ENCODE assay signal across 1 cellular context in the genomic region with DNA sequence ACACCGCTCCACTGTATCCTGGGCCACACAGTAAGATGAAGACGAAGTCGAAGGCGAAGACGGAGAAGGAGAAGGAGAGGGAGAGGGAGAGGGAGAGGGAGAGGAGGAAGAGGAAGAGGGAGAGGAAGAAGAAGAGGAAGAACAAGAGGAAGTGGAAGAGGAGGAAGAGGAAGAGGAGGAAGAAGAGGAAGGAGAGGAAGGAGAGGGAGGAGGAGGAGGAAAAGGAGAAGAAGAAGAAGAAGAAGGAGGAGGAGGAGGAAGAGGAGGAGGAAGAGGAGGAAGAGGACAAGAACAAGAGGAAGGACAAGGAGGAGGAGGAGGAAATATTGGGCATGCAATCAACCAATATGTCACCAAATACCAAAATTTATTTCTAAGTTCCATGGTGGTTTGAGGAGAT.
TF ChIP-seq lines count a peak whose summit lies in the region.

No MANE protein-coding gene starts in this region.

TF ChIP-seq in HepG2, 621 proteins besides CTCF, POLR2A, EP300 and RAD21 (continued from another document):
- TF ChIP-seq, protein P1, sequence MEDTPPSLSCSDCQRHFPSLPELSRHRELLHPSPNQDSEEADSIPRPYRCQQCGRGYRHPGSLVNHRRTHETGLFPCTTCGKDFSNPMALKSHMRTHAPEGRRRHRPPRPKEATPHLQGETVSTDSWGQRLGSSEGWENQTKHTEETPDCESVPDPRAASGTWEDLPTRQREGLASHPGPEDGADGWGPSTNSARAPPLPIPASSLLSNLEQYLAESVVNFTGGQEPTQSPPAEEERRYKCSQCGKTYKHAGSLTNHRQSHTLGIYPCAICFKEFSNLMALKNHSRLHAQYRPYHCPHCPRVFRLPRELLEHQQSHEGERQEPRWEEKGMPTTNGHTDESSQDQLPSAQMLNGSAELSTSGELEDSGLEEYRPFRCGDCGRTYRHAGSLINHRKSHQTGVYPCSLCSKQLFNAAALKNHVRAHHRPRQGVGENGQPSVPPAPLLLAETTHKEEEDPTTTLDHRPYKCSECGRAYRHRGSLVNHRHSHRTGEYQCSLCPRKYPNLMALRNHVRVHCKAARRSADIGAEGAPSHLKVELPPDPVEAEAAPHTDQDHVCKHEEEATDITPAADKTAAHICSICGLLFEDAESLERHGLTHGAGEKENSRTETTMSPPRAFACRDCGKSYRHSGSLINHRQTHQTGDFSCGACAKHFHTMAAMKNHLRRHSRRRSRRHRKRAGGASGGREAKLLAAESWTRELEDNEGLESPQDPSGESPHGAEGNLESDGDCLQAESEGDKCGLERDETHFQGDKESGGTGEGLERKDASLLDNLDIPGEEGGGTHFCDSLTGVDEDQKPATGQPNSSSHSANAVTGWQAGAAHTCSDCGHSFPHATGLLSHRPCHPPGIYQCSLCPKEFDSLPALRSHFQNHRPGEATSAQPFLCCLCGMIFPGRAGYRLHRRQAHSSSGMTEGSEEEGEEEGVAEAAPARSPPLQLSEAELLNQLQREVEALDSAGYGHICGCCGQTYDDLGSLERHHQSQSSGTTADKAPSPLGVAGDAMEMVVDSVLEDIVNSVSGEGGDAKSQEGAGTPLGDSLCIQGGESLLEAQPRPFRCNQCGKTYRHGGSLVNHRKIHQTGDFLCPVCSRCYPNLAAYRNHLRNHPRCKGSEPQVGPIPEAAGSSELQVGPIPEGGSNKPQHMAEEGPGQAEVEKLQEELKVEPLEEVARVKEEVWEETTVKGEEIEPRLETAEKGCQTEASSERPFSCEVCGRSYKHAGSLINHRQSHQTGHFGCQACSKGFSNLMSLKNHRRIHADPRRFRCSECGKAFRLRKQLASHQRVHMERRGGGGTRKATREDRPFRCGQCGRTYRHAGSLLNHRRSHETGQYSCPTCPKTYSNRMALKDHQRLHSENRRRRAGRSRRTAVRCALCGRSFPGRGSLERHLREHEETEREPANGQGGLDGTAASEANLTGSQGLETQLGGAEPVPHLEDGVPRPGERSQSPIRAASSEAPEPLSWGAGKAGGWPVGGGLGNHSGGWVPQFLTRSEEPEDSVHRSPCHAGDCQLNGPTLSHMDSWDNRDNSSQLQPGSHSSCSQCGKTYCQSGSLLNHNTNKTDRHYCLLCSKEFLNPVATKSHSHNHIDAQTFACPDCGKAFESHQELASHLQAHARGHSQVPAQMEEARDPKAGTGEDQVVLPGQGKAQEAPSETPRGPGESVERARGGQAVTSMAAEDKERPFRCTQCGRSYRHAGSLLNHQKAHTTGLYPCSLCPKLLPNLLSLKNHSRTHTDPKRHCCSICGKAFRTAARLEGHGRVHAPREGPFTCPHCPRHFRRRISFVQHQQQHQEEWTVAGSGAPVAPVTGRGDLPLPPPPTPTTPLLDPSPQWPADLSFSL (CRISPR knock-in tag; IDR thresholded peaks at IDR 0.05): no peak
- no peak for TF ChIP-seq ZNF652 (CRISPR knock-in tag; IDR thresholded peaks at IDR 0.05; ENCODE audit: borderline replicate concordance, low read depth)
- no peak for TF ChIP-seq BRCA1 (CRISPR knock-in tag; IDR thresholded peaks at IDR 0.05)
- 0 out of 2 replicates have a peak, but pooled peaks have one; percentile 20 for TF ChIP-seq FOXA1 (IDR thresholded peaks at IDR 0.05)
- no peak for TF ChIP-seq FOXA1 (CRISPR knock-in tag; IDR thresholded peaks at IDR 0.05)
- TF ChIP-seq RELA (CRISPR knock-in tag; IDR thresholded peaks at IDR 0.05): no peak
- TF ChIP-seq LCORL (IDR thresholded peaks at IDR 0.05): peak; percentile 54
- TF ChIP-seq LCORL (CRISPR knock-in tag; IDR thresholded peaks at IDR 0.05): no peak
- TF ChIP-seq ZNF292 (CRISPR knock-in tag; IDR thresholded peaks at IDR 0.05; ENCODE audit: borderline replicate concordance, low read depth): no peak
- peak; percentile 85; the same call in 1 of the 2 replicates for TF ChIP-seq IKZF1 (IDR thresholded peaks at IDR 0.05)
- no peak for TF ChIP-seq ZBTB7B (CRISPR knock-in tag; IDR thresholded peaks at IDR 0.05)
- 0 out of 2 replicates have a peak, but pooled peaks have one; percentile 5 for TF ChIP-seq RAD51 (IDR thresholded peaks at IDR 0.05; ENCODE audit: borderline replicate concordance)
- 0 out of 2 replicates have a peak, but pooled peaks have one; percentile 68 for TF ChIP-seq NBN (conservative IDR thresholded peaks at IDR 0.05)
- TF ChIP-seq PHF5A (CRISPR knock-in tag; IDR thresholded peaks at IDR 0.05; ENCODE audit: low read depth, unreplicated experiment): no peak
- TF ChIP-seq SOX6 (IDR thresholded peaks at IDR 0.05): 0 out of 2 replicates have a peak, but pooled peaks have one; percentile 47
- TF ChIP-seq SOX6 (CRISPR knock-in tag; IDR thresholded peaks at IDR 0.05): no peak
- TF ChIP-seq HNF4G (IDR thresholded peaks at IDR 0.05; ENCODE audit: borderline replicate concordance, low read depth, low read length): no peak
- no peak for TF ChIP-seq HNF4G (CRISPR knock-in tag; IDR thresholded peaks at IDR 0.05; ENCODE audit: borderline replicate concordance, low read depth)
- no peak for TF ChIP-seq KDM5B (CRISPR knock-in tag; IDR thresholded peaks at IDR 0.05; ENCODE audit: borderline replicate concordance)
- 0 out of 2 replicates have a peak, but pooled peaks have one; percentile 59 for TF ChIP-seq PLRG1 (conservative IDR thresholded peaks at IDR 0.05)
- TF ChIP-seq, protein P2, sequence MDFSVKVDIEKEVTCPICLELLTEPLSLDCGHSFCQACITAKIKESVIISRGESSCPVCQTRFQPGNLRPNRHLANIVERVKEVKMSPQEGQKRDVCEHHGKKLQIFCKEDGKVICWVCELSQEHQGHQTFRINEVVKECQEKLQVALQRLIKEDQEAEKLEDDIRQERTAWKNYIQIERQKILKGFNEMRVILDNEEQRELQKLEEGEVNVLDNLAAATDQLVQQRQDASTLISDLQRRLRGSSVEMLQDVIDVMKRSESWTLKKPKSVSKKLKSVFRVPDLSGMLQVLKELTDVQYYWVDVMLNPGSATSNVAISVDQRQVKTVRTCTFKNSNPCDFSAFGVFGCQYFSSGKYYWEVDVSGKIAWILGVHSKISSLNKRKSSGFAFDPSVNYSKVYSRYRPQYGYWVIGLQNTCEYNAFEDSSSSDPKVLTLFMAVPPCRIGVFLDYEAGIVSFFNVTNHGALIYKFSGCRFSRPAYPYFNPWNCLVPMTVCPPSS (IDR thresholded peaks at IDR 0.05): peak; percentile 84; the same call in 1 of the 2 replicates
- no peak for TF ChIP-seq ZNF781 (CRISPR knock-in tag; IDR thresholded peaks at IDR 0.05; ENCODE audit: borderline replicate concordance, not compliant biosample characterization)
- TF ChIP-seq ZNF567 (CRISPR knock-in tag; IDR thresholded peaks at IDR 0.05; ENCODE audit: borderline replicate concordance): no peak
TF ChIP-seq in HepG2: peak in this region for 8.
